Comparison of ENCODE assay signal across 1 cellular context in the genomic region with DNA sequence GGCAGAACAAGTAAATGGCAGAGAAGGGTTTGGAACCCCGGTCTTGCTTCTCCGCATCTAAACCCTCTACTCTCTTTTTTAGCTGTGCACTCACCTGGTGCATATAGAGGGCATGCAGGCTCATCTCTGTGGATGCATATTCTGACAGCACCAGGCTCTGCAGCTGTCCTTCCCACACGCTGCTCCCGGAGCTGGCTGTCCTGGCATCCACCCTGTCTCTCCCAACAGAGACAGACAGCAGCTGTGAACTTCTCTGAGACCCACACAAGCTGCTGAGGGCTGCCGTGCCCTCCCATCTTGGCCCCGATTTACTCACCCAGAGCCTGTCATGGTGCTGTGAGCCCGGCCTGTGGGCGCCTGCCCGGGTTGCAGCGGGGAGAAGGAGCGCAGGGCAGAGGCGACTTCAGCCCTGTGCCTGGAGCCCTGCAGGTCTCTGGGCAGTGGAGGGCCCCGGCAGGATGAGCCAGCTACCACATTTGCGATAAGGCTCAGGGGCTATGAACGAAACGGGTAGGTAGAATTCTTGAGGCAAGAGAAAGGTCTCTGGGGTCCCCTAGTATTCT.
TF ChIP-seq lines count a peak whose summit lies in the region.

No MANE protein-coding gene starts in this region.

TF ChIP-seq in HepG2, 621 proteins besides CTCF, POLR2A, EP300 and RAD21:
- TF ChIP-seq, protein P1, sequence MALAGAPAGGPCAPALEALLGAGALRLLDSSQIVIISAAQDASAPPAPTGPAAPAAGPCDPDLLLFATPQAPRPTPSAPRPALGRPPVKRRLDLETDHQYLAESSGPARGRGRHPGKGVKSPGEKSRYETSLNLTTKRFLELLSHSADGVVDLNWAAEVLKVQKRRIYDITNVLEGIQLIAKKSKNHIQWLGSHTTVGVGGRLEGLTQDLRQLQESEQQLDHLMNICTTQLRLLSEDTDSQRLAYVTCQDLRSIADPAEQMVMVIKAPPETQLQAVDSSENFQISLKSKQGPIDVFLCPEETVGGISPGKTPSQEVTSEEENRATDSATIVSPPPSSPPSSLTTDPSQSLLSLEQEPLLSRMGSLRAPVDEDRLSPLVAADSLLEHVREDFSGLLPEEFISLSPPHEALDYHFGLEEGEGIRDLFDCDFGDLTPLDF (CRISPR knock-in tag; IDR thresholded peaks at IDR 0.05) = no peak
- TF ChIP-seq AGO2 (optimal IDR thresholded peaks at IDR 0.05; ENCODE audit: low read depth, low read length) (peak; percentile 34), RBFOX2 (IDR thresholded peaks at IDR 0.05; ENCODE audit: low read depth, low read length) (peak; percentile 61)
